In the genomic region with DNA sequence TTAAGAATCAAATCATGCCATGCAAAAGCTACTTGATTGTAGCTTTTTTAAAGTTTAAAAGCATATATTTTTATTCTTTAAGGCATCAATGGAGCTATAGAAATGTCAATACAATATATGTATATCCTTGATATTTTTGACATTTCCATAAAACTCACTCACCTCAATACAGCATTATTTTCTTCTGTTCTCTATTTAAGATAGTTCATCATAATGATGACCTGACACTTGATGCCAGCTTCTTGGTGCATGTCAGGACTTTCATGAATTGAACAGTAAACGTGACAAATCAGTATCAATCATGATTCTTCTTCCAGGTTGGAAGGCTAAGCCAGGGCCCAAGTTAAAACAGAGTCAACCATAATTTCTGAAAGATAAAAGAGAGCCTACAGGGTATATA, we compare ENCODE assay signal across 1 cellular context.
"Had no signal": no experiment of that assay in that cellular context is flagged by ENCODE, and none has a peak within 500 bp of the region (broad histone marks: within the 10 kb centered on the region; RNA-seq: fewer than 3 reads in every experiment).

No MANE protein-coding gene starts in this region.

- ATAC-seq: GM12878 had no signal

- H3K4me3 ChIP-seq: GM12878 had no signal
